ENCODE assay signal across 25 cellular contexts in genomic region chr3:38536686-38537085, GRCh38. TPM values are rescaled to one million over a fixed set of nuclear protein-coding genes. Genes with fewer than 3 reads are reported as not detected.
A peak's percentile ranks its signal among the peaks of the same experiment; 100 is the strongest.
DNase-seq lines count a peak whose midpoint lies in the region; ATAC-seq and TF ChIP-seq lines count a peak whose summit lies in the region.
"Had no signal": no experiment of that assay in that cellular context is flagged by ENCODE, and none has a peak within 500 bp of the region (broad histone marks: within the 10 kb centered on the region; RNA-seq: fewer than 3 reads in every experiment).

No MANE protein-coding gene starts in this region.

- H3K79me2 ChIP-seq in GM23338 (replicated peaks; ENCODE audit: insufficient read depth), result no peaks in the 10 kb centered on the region

- no peak overlapping the region for H3K27ac ChIP-seq in GM23338 (ENCODE audit: low read depth)
- H3K27ac ChIP-seq: BLaER1 treated with 17β-estradiol and CSF1 and Interleukin-3, amounts not matched to agents 10 nM and 100 nM; Peyer's patch; SJSA1 had no signal

- peaks cover 14% of the 10 kb centered on the region; the same call in 1 of the 2 replicates for H3K9me2 ChIP-seq in GM23338 (ENCODE audit: insufficient read depth)

- H3K4me3 Mint-ChIP-seq in activated CD8-positive, alpha-beta T cell treated with anti-CD3 and anti-CD28 coated beads for 36 hours, result no peak overlapping the region
- H3K4me3 Mint-ChIP-seq in activated CD8-positive, alpha-beta T cell treated with anti-CD3 and anti-CD28 coated beads, Interleukin-2, amount 10 ng/mL, durations not matched to agents 7 days and 5 days, result no peak overlapping the region
- H3K4me3 Mint-ChIP-seq in GM23338, result no peak overlapping the region
- H3K4me3 Mint-ChIP-seq: CD4-positive, alpha-beta memory T cell; HFFc6; IgD-negative memory B cell had no signal

- H3K4me1 Mint-ChIP-seq in activated CD8-positive, alpha-beta T cell treated with anti-CD3 and anti-CD28 coated beads for 36 hours (ENCODE audit: low read depth), result peaks cover 4% of the 10 kb centered on the region
- H3K4me1 Mint-ChIP-seq in activated CD8-positive, alpha-beta T cell treated with anti-CD3 and anti-CD28 coated beads, Interleukin-2, amount 10 ng/mL, durations not matched to agents 7 days and 5 days (ENCODE audit: low read depth), result no peaks in the 10 kb centered on the region
- peaks cover 21% of the 10 kb centered on the region for H3K4me1 Mint-ChIP-seq in GM23338

- CTCF ChIA-PET in activated CD8-positive, alpha-beta T cell treated with anti-CD3 and anti-CD28 coated beads for 36 hours (lab: Charles Lee), result interaction anchor here (1.7 to 2.5 kb wide), 2 partner anchors 15 to 17 kb away, joined by 4 to 10 read pairs; no protein-coding TSS in a partner anchor
- CTCF ChIA-PET in activated CD8-positive, alpha-beta T cell treated with anti-CD3 and anti-CD28 coated beads, Interleukin-2, amount 10 ng/mL, durations not matched to agents 7 days and 5 days (lab: Charles Lee), result no interaction called here

- DNase-seq in activated CD8-positive, alpha-beta T cell treated with anti-CD3 and anti-CD28 coated beads for 36 hours, result no peak
- no peak for DNase-seq in activated CD8-positive, alpha-beta T cell treated with anti-CD3 and anti-CD28 coated beads, Interleukin-2, amount 10 ng/mL, durations not matched to agents 7 days and 5 days
- DNase-seq in GM23338 (ENCODE audit: low spot score) (peak; percentile 62), NT2/D1 (ENCODE audit: low read depth, low spot score) (peak; percentile 71), iPS DF 19.7 (ENCODE audit: low read depth, low spot score) (peak; percentile 38)
- no peak for DNase-seq in activated naive CD4-positive, alpha-beta T cell treated with anti-CD3 and anti-CD28 coated beads, Interleukin-2, amount 50 U/mL, for 16 hours
- DNase-seq: 8988T; Caco-2; CD4-positive, alpha-beta memory T cell; DMS 273 treated with DMSO at 0.1 percent for 48 hours; DMS79 treated with DMSO at 0.1 percent for 48 hours; HFFc6; NCI-H1105 treated with DMSO at 0.1 percent for 48 hours; NCI-H1694 treated with DMSO at 0.1 percent for 48 hours; NCI-H2081 treated with DMSO at 0.1 percent for 48 hours; NCI-H2171 treated with DMSO at 0.1 percent for 48 hours; NCI-H524 treated with DMSO at 0.1 percent for 48 hours; NCI-H82; Peyer's patch had no signal

- no peak for TF ChIP-seq CTCF in activated CD8-positive, alpha-beta T cell treated with anti-CD3 and anti-CD28 coated beads for 36 hours (IDR thresholded peaks at IDR 0.05)
- TF ChIP-seq CTCF in GM23338 (conservative IDR thresholded peaks at IDR 0.05; ENCODE audit: low read depth in 2 of 2), result no peak

- H4K20me1 ChIP-seq in GM23338 (replicated peaks; ENCODE audit: insufficient read depth), result no peaks in the 10 kb centered on the region

- no peak overlapping the region for H3K9ac ChIP-seq in NT2/D1 (ENCODE audit: insufficient read length, low read depth)
- H3K9ac ChIP-seq: BLaER1 treated with 17β-estradiol and CSF1 and Interleukin-3, amounts not matched to agents 10 nM and 100 nM had no signal

- H3K9me3 ChIP-seq in NT2/D1 (ENCODE audit: insufficient read depth, low read length), result no peaks in the 10 kb centered on the region; the same call in 1 of the 2 replicates
- H3K9me3 ChIP-seq: Caco-2, Peyer's patch, SJSA1 had no signal

- intact Hi-C loops in activated CD8-positive, alpha-beta T cell treated with anti-CD3 and anti-CD28 coated beads for 36 hours (cut with micrococcal nuclease), result no loop called here

- H3K36me3 ChIP-seq in GM23338 (ENCODE audit: insufficient read depth) (no peaks in the 10 kb centered on the region), NT2/D1 (ENCODE audit: insufficient read depth, insufficient read length, low read length) (no peaks in the 10 kb centered on the region)
- H3K36me3 ChIP-seq: Peyer's patch, SJSA1 had no signal

- ATAC-seq in activated CD8-positive, alpha-beta T cell treated with anti-CD3 and anti-CD28 coated beads for 36 hours, result no peak
- ATAC-seq in activated CD8-positive, alpha-beta T cell treated with anti-CD3 and anti-CD28 coated beads, Interleukin-2, amount 10 ng/mL, durations not matched to agents 7 days and 5 days, result no peak
- ATAC-seq in GM23338 (peak; percentile 81), HG03139 (IDR thresholded peaks at IDR 0.05; ENCODE audit: unreplicated experiment) (no peak), GM18868 (IDR thresholded peaks at IDR 0.05; ENCODE audit: unreplicated experiment) (no peak)
- ATAC-seq: GM12878 had no signal

- no peak overlapping the region for H3K4me3 ChIP-seq in GM23338
- H3K4me3 ChIP-seq in NT2/D1 (ENCODE audit: insufficient read length, low read depth), result no peak overlapping the region
- H3K4me3 ChIP-seq: BLaER1 treated with 17β-estradiol and CSF1 and Interleukin-3, amounts not matched to agents 10 nM and 100 nM; GM12878; Peyer's patch; SJSA1 had no signal

- H2AFZ ChIP-seq in GM23338, result no peak overlapping the region

- no peaks in the 10 kb centered on the region for H3K27me3 Mint-ChIP-seq in activated CD8-positive, alpha-beta T cell treated with anti-CD3 and anti-CD28 coated beads for 36 hours
- no peaks in the 10 kb centered on the region for H3K27me3 Mint-ChIP-seq in activated CD8-positive, alpha-beta T cell treated with anti-CD3 and anti-CD28 coated beads, Interleukin-2, amount 10 ng/mL, durations not matched to agents 7 days and 5 days (ENCODE audit: low read depth)
- peaks cover 9% of the 10 kb centered on the region for H3K27me3 Mint-ChIP-seq in GM23338 (ENCODE audit: insufficient read depth, low read depth, poor library complexity)
- H3K27me3 Mint-ChIP-seq: CD4-positive, alpha-beta memory T cell; IgD-negative memory B cell had no signal

- peak overlapping the region; percentile 24 for H3K27ac Mint-ChIP-seq in activated CD8-positive, alpha-beta T cell treated with anti-CD3 and anti-CD28 coated beads for 36 hours
- H3K27ac Mint-ChIP-seq in activated CD8-positive, alpha-beta T cell treated with anti-CD3 and anti-CD28 coated beads, Interleukin-2, amount 10 ng/mL, durations not matched to agents 7 days and 5 days, result no peak overlapping the region
- no peak overlapping the region for H3K27ac Mint-ChIP-seq in GM23338
- H3K27ac Mint-ChIP-seq: HFFc6, IgD-negative memory B cell had no signal

- H3F3A ChIP-seq in GM23338 (replicated peaks; ENCODE audit: low read depth), result no peaks in the 10 kb centered on the region

- H3K4me2 ChIP-seq in GM23338, result peak overlapping the region; percentile 35
- H3K4me2 ChIP-seq: BLaER1 treated with 17β-estradiol and CSF1 and Interleukin-3, amounts not matched to agents 10 nM and 100 nM had no signal

- POLR2A ChIA-PET in activated CD8-positive, alpha-beta T cell treated with anti-CD3 and anti-CD28 coated beads for 36 hours (lab: Charles Lee), result no interaction called here
- POLR2A ChIA-PET in activated CD8-positive, alpha-beta T cell treated with anti-CD3 and anti-CD28 coated beads, Interleukin-2, amount 10 ng/mL, durations not matched to agents 7 days and 5 days (lab: Charles Lee), result no interaction called here

- peaks cover 4% of the 10 kb centered on the region for H3K36me3 Mint-ChIP-seq in activated CD8-positive, alpha-beta T cell treated with anti-CD3 and anti-CD28 coated beads for 36 hours (ENCODE audit: low read depth)
- peaks cover 5% of the 10 kb centered on the region for H3K36me3 Mint-ChIP-seq in activated CD8-positive, alpha-beta T cell treated with anti-CD3 and anti-CD28 coated beads, Interleukin-2, amount 10 ng/mL, durations not matched to agents 7 days and 5 days (ENCODE audit: low read depth)
- peaks cover 26% of the 10 kb centered on the region for H3K36me3 Mint-ChIP-seq in GM23338 (ENCODE audit: low read depth)

- H3K9me3 Mint-ChIP-seq in activated CD8-positive, alpha-beta T cell treated with anti-CD3 and anti-CD28 coated beads for 36 hours, result no peaks in the 10 kb centered on the region
- H3K9me3 Mint-ChIP-seq in activated CD8-positive, alpha-beta T cell treated with anti-CD3 and anti-CD28 coated beads, Interleukin-2, amount 10 ng/mL, durations not matched to agents 7 days and 5 days (ENCODE audit: insufficient read depth), result no peaks in the 10 kb centered on the region
- peaks cover 16% of the 10 kb centered on the region for H3K9me3 Mint-ChIP-seq in GM23338
- H3K9me3 Mint-ChIP-seq: CD4-positive, alpha-beta memory T cell; HFFc6; IgD-negative memory B cell had no signal

- H3K4me1 ChIP-seq in GM23338 (ENCODE audit: insufficient read depth) (peaks cover 6% of the 10 kb centered on the region), NT2/D1 (ENCODE audit: insufficient read depth, insufficient read length) (peaks cover 12% of the 10 kb centered on the region)
- H3K4me1 ChIP-seq: Caco-2, Peyer's patch, SJSA1 had no signal

- H3K27me3 ChIP-seq in GM23338 (ENCODE audit: insufficient read depth) (no peaks in the 10 kb centered on the region), NT2/D1 (ENCODE audit: insufficient read depth, insufficient read length) (no peaks in the 10 kb centered on the region)
- H3K27me3 ChIP-seq: BLaER1 treated with 17β-estradiol and CSF1 and Interleukin-3, amounts not matched to agents 10 nM and 100 nM; Peyer's patch; SJSA1 had no signal

RNA-seq across cellular contexts. Expression of gene EXOG, which starts 40.5 kb away (rescaled TPM):
- 10 to 100 TPM; 16.8 to 17.7 TPM for total RNA-seq in activated CD8-positive, alpha-beta T cell treated with anti-CD3 and anti-CD28 coated beads for 36 hours
- 10 to 100 TPM; 18.5 to 23.0 TPM for total RNA-seq in activated CD8-positive, alpha-beta T cell treated with anti-CD3 and anti-CD28 coated beads, Interleukin-2, amount 10 ng/mL, durations not matched to agents 7 days and 5 days
- total RNA-seq in GM23338 (2014; rRNA removed; shearing (Covaris generic)), result 7.9 and 11.3 TPM in 2 replicates
- polyA plus RNA-seq in GM23338 (2016; fragmentation: Nextera tagmentation; extraction: Ambion mirVana), result 6.7 and 9.7 TPM in 2 replicates

Comparison
In these comparisons a context has a peak if more than half of its experiments do, and no peak if none do; other contexts are left out.
1. DNase-seq: peak in GM23338 (single experiment), NT2/D1 (single experiment) and iPS DF 19.7 (single experiment); none in activated CD8-positive, alpha-beta T cell treated with anti-CD3 and anti-CD28 coated beads for 36 hours (single experiment), activated CD8-positive, alpha-beta T cell treated with anti-CD3 and anti-CD28 coated beads, Interleukin-2, amount 10 ng/mL, durations not matched to agents 7 days and 5 days (single experiment) and activated naive CD4-positive, alpha-beta T cell treated with anti-CD3 and anti-CD28 coated beads, Interleukin-2, amount 50 U/mL, for 16 hours (single experiment).